In the genomic region with DNA sequence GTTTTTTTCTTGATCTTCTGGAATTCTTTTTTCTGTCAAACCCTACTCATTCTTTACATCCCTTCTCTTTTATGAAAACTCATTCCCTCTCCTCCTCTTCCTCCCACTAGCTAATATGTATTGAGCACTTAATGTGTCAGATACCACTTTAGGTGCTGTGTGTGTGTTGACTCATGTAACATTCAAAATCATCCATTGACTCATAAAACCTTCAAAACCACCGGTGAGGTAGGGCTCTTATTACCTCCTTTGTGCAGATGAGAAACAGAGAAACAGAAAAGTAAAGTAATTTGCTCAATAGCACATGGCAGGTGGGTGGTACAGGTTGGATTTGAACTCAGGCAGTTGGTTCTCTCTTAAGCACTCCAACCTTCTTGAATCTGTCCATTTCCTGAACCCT, we compare ENCODE assay signal across 1 cellular context.
TF ChIP-seq lines count a peak whose summit lies in the region.

No MANE protein-coding gene starts in this region.

TF ChIP-seq in GM12878, 131 proteins besides CTCF, POLR2A, EP300 and RAD21 (continued from another document):
- TF ChIP-seq, protein P1, sequence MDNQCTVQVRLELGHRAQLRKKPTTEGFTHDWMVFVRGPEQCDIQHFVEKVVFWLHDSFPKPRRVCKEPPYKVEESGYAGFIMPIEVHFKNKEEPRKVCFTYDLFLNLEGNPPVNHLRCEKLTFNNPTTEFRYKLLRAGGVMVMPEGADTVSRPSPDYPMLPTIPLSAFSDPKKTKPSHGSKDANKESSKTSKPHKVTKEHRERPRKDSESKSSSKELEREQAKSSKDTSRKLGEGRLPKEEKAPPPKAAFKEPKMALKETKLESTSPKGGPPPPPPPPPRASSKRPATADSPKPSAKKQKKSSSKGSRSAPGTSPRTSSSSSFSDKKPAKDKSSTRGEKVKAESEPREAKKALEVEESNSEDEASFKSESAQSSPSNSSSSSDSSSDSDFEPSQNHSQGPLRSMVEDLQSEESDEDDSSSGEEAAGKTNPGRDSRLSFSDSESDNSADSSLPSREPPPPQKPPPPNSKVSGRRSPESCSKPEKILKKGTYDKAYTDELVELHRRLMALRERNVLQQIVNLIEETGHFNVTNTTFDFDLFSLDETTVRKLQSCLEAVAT (IDR thresholded peaks at IDR 0.05) = no peak
- TF ChIP-seq NFIC (IDR thresholded peaks at IDR 0.05; ENCODE audit: low read depth, low read length) = peak; percentile 58; the same call in 1 of the 2 replicates
- TF ChIP-seq SREBF1 (IDR thresholded peaks at IDR 0.05; ENCODE audit: low read length) = no peak
- TF ChIP-seq, protein P2, sequence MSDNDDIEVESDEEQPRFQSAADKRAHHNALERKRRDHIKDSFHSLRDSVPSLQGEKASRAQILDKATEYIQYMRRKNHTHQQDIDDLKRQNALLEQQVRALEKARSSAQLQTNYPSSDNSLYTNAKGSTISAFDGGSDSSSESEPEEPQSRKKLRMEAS (IDR thresholded peaks at IDR 0.05; ENCODE audit: low read depth, low read length) = no peak
- TF ChIP-seq, protein P3, sequence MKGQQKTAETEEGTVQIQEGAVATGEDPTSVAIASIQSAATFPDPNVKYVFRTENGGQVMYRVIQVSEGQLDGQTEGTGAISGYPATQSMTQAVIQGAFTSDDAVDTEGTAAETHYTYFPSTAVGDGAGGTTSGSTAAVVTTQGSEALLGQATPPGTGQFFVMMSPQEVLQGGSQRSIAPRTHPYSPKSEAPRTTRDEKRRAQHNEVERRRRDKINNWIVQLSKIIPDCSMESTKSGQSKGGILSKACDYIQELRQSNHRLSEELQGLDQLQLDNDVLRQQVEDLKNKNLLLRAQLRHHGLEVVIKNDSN (IDR thresholded peaks at IDR 0.05; ENCODE audit: borderline replicate concordance, extremely low read length, insufficient read depth, low read depth, low read length) = no peak
- TF ChIP-seq MXI1 (IDR thresholded peaks at IDR 0.05; ENCODE audit: low read depth, low read length) = no peak
- peak; percentile 68 for TF ChIP-seq JUNB (IDR thresholded peaks at IDR 0.05)
- no peak for TF ChIP-seq EED (IDR thresholded peaks at IDR 0.05; ENCODE audit: low read depth)
- TF ChIP-seq, protein P4, sequence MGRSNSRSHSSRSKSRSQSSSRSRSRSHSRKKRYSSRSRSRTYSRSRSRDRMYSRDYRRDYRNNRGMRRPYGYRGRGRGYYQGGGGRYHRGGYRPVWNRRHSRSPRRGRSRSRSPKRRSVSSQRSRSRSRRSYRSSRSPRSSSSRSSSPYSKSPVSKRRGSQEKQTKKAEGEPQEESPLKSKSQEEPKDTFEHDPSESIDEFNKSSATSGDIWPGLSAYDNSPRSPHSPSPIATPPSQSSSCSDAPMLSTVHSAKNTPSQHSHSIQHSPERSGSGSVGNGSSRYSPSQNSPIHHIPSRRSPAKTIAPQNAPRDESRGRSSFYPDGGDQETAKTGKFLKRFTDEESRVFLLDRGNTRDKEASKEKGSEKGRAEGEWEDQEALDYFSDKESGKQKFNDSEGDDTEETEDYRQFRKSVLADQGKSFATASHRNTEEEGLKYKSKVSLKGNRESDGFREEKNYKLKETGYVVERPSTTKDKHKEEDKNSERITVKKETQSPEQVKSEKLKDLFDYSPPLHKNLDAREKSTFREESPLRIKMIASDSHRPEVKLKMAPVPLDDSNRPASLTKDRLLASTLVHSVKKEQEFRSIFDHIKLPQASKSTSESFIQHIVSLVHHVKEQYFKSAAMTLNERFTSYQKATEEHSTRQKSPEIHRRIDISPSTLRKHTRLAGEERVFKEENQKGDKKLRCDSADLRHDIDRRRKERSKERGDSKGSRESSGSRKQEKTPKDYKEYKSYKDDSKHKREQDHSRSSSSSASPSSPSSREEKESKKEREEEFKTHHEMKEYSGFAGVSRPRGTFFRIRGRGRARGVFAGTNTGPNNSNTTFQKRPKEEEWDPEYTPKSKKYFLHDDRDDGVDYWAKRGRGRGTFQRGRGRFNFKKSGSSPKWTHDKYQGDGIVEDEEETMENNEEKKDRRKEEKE (IDR thresholded peaks at IDR 0.05) = no peak
- no peak for TF ChIP-seq SMARCA5 (IDR thresholded peaks at IDR 0.05)
- TF ChIP-seq ATF7 (IDR thresholded peaks at IDR 0.05; ENCODE audit: low read depth) = peak; percentile 67; the same call in 1 of the 2 replicates
- no peak for TF ChIP-seq RB1 (IDR thresholded peaks at IDR 0.05; ENCODE audit: borderline replicate concordance)
- no peak for TF ChIP-seq SIN3A (IDR thresholded peaks at IDR 0.05; ENCODE audit: low read depth, low read length)
- peak; percentile 31; the same call in 1 of the 2 replicates for TF ChIP-seq CREM (IDR thresholded peaks at IDR 0.05; ENCODE audit: low read depth)
- TF ChIP-seq, protein P5, sequence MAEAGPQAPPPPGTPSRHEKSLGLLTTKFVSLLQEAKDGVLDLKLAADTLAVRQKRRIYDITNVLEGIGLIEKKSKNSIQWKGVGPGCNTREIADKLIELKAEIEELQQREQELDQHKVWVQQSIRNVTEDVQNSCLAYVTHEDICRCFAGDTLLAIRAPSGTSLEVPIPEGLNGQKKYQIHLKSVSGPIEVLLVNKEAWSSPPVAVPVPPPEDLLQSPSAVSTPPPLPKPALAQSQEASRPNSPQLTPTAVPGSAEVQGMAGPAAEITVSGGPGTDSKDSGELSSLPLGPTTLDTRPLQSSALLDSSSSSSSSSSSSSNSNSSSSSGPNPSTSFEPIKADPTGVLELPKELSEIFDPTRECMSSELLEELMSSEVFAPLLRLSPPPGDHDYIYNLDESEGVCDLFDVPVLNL (IDR thresholded peaks at IDR 0.05; ENCODE audit: low read depth, low read length) = no peak
- no peak for TF ChIP-seq CBX5 (IDR thresholded peaks at IDR 0.05; ENCODE audit: low read depth)
- no peak for TF ChIP-seq KLF5 (IDR thresholded peaks at IDR 0.05; ENCODE audit: partially characterized antibody)
- no peak for TF ChIP-seq MEF2A (IDR thresholded peaks at IDR 0.05; ENCODE audit: insufficient read depth, low read depth, low read length)
- no peak for TF ChIP-seq MYC (IDR thresholded peaks at IDR 0.05; ENCODE audit: insufficient read depth, insufficient read length, insufficient replicate concordance, low read length, severe bottlenecking)
- TF ChIP-seq PML (IDR thresholded peaks at IDR 0.05; ENCODE audit: low read length) = 0 out of 2 replicates have a peak, but pooled peaks have one; percentile 34
- no peak for TF ChIP-seq JUND (IDR thresholded peaks at IDR 0.05; ENCODE audit: low read depth, low read length)
- TF ChIP-seq HDGF (IDR thresholded peaks at IDR 0.05) = no peak
- no peak for TF ChIP-seq PAX8 (IDR thresholded peaks at IDR 0.05)
- TF ChIP-seq, protein P6, sequence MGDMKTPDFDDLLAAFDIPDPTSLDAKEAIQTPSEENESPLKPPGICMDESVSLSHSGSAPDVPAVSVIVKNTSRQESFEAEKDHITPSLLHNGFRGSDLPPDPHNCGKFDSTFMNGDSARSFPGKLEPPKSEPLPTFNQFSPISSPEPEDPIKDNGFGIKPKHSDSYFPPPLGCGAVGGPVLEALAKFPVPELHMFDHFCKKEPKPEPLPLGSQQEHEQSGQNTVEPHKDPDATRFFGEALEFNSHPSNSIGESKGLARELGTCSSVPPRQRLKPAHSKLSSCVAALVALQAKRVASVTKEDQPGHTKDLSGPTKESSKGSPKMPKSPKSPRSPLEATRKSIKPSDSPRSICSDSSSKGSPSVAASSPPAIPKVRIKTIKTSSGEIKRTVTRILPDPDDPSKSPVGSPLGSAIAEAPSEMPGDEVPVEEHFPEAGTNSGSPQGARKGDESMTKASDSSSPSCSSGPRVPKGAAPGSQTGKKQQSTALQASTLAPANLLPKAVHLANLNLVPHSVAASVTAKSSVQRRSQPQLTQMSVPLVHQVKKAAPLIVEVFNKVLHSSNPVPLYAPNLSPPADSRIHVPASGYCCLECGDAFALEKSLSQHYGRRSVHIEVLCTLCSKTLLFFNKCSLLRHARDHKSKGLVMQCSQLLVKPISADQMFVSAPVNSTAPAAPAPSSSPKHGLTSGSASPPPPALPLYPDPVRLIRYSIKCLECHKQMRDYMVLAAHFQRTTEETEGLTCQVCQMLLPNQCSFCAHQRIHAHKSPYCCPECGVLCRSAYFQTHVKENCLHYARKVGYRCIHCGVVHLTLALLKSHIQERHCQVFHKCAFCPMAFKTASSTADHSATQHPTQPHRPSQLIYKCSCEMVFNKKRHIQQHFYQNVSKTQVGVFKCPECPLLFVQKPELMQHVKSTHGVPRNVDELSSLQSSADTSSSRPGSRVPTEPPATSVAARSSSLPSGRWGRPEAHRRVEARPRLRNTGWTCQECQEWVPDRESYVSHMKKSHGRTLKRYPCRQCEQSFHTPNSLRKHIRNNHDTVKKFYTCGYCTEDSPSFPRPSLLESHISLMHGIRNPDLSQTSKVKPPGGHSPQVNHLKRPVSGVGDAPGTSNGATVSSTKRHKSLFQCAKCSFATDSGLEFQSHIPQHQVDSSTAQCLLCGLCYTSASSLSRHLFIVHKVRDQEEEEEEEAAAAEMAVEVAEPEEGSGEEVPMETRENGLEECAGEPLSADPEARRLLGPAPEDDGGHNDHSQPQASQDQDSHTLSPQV (IDR thresholded peaks at IDR 0.05) = no peak
